ENCODE assay signal across 12 cellular contexts in the genomic region with DNA sequence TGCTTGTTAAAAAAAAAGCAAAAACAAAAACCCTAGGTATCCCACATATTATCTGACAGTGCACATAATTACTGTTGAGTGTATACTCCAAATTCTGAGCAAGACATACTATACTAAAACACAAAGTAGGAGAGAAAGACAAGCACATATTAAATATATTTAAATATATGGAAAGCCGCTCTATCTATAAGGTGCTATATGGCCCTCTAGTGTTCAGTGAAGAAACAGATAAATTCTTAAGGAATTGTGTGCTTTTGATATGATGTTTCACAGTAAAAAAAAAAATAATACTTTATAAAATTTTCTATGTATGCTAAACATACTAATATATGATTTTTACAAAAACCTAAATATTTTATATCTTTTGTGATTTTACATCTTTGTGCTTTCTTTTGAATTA.
A peak's percentile ranks its signal among the peaks of the same experiment; 100 is the strongest.
DNase-seq lines count a peak whose midpoint lies in the region; ATAC-seq, FAIRE-seq and TF ChIP-seq lines count a peak whose summit lies in the region.
"Had no signal": no experiment of that assay in that cellular context is flagged by ENCODE, and none has a peak within 500 bp of the region (broad histone marks: within the 10 kb centered on the region; RNA-seq: fewer than 3 reads in every experiment).

No MANE protein-coding gene starts in this region.

- no peak overlapping the region for H3K4me3 ChIP-seq in aorta (ENCODE audit: low read length in 2 of 2)
- H3K4me3 ChIP-seq: skin epidermis, upper lobe of left lung had no signal

- H3K36me3 Mint-ChIP-seq in osteocyte (ENCODE audit: unreplicated experiment): no peaks in the 10 kb centered on the region

- H3K9me3 Mint-ChIP-seq in osteocyte (ENCODE audit: unreplicated experiment): no peaks in the 10 kb centered on the region

- no peak overlapping the region for H3K27ac Mint-ChIP-seq in osteocyte (ENCODE audit: unreplicated experiment)

- intact Hi-C loops in aorta (cut with DNase I): no loop called here

- WGBS in aorta, 2 donors: 87 to 91% methylated on average over 1 of the region's 1 CpG

- TF ChIP-seq CTCF in osteocyte (IDR thresholded peaks at IDR 0.05): peak; percentile 58

- peak; percentile 77 for FAIRE-seq in colon (lab: Jason Lieb, UNC)

- no peaks in the 10 kb centered on the region for H3K27me3 ChIP-seq in aorta (ENCODE audit: control insufficient read depth in 1 of 2, insufficient read depth in 2 of 2, low read length in 1 of 2)
- H3K27me3 ChIP-seq: upper lobe of left lung had no signal

- no peaks in the 10 kb centered on the region for H3K27me3 Mint-ChIP-seq in osteocyte (ENCODE audit: unreplicated experiment)

- no peak for ATAC-seq in stimulated activated naive CD8-positive, alpha-beta T cell treated with anti-CD3 and anti-CD28 coated beads, Interleukin-15, Interleukin-2, amounts not matched to agents 100 U/mL and 50 U/mL, for 24 hours
- no peak for ATAC-seq in aorta (ENCODE audit: low FRiP score)

- H3K9me3 ChIP-seq in aorta (ENCODE audit: control insufficient read depth, low read length): no peaks in the 10 kb centered on the region
- H3K9me3 ChIP-seq: upper lobe of left lung had no signal

- H3K4me3 Mint-ChIP-seq in osteocyte (ENCODE audit: unreplicated experiment): no peak overlapping the region

- H3K4me1 Mint-ChIP-seq in osteocyte (ENCODE audit: unreplicated experiment): no peaks in the 10 kb centered on the region

- no peak overlapping the region for H3K27ac ChIP-seq in aorta (ENCODE audit: low read depth in 1 of 2, low read length in 2 of 2)
- H3K27ac ChIP-seq: skin epidermis, upper lobe of left lung had no signal

- no peaks in the 10 kb centered on the region for H3K36me3 ChIP-seq in aorta (ENCODE audit: control insufficient read depth in 1 of 2, insufficient read depth in 2 of 2, low read length in 1 of 2)

- DNase-seq in NCI-H2171 treated with DMSO at 0.1 percent for 48 hours (lab: John Stamatoyannopoulos, UW): peak; percentile 3
- no peak for DNase-seq in NCI-H2171 (lab: John Stamatoyannopoulos, UW)
- peak; percentile 16 for DNase-seq in NCI-H1694 (lab: John Stamatoyannopoulos, UW)
- DNase-seq in osteocyte (ENCODE audit: extremely low spot score, unreplicated experiment): no peak
- DNase-seq in NCI-H1417 treated with DMSO at 0.1 percent for 48 hours (lab: John Stamatoyannopoulos, UW): no peak
- DNase-seq in stimulated activated naive CD8-positive, alpha-beta T cell treated with anti-CD3 and anti-CD28 coated beads, Interleukin-15, Interleukin-2, amounts not matched to agents 100 U/mL and 50 U/mL, for 24 hours: no peak
- no peak for DNase-seq in aorta
- DNase-seq: C1 segment of cervical spinal cord, Right ventricle myocardium superior, upper lobe of left lung had no signal

- H3K4me1 ChIP-seq in aorta (ENCODE audit: control insufficient read depth in 1 of 2, insufficient read depth in 2 of 2, low read length in 2 of 2): peaks cover 0 to 1% of the 10 kb centered on the region in 2 donors

Comparison
In these comparisons a context has a peak if more than half of its experiments do, and no peak if none do; other contexts are left out.
1. DNase-seq: peak in NCI-H2171 treated with DMSO at 0.1 percent for 48 hours (single experiment) and NCI-H1694 (single experiment); none in NCI-H2171 (single experiment), osteocyte (single experiment), NCI-H1417 treated with DMSO at 0.1 percent for 48 hours (single experiment), stimulated activated naive CD8-positive, alpha-beta T cell treated with anti-CD3 and anti-CD28 coated beads, Interleukin-15, Interleukin-2, amounts not matched to agents 100 U/mL and 50 U/mL, for 24 hours (single experiment) and aorta (0 of 2).